ENCODE assay signal across 1 cellular context in the genomic region with DNA sequence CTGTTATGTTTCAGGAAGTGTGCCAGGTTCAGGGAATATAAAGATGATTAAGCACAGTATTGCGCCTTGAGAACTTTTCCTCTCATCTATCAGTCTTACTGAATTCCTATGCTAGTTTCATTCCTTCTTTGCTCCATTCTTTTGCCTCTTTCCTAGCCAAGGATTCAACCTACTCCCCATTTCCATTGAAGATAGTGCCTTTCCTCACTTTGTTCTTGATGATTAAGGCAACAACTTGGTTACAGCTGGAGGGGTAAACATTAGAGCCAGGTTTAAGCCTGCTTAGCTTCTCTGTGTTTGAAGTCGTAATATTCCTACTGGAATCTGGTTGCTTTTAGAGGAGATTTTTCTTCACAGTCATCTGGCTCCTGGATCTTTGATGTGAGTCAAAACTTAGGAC.
TF ChIP-seq lines count a peak whose summit lies in the region.

No MANE protein-coding gene starts in this region.

TF ChIP-seq in K562, 482 proteins besides CTCF, POLR2A, EP300 and RAD21 (continued from another document):
- TF ChIP-seq, protein P1, sequence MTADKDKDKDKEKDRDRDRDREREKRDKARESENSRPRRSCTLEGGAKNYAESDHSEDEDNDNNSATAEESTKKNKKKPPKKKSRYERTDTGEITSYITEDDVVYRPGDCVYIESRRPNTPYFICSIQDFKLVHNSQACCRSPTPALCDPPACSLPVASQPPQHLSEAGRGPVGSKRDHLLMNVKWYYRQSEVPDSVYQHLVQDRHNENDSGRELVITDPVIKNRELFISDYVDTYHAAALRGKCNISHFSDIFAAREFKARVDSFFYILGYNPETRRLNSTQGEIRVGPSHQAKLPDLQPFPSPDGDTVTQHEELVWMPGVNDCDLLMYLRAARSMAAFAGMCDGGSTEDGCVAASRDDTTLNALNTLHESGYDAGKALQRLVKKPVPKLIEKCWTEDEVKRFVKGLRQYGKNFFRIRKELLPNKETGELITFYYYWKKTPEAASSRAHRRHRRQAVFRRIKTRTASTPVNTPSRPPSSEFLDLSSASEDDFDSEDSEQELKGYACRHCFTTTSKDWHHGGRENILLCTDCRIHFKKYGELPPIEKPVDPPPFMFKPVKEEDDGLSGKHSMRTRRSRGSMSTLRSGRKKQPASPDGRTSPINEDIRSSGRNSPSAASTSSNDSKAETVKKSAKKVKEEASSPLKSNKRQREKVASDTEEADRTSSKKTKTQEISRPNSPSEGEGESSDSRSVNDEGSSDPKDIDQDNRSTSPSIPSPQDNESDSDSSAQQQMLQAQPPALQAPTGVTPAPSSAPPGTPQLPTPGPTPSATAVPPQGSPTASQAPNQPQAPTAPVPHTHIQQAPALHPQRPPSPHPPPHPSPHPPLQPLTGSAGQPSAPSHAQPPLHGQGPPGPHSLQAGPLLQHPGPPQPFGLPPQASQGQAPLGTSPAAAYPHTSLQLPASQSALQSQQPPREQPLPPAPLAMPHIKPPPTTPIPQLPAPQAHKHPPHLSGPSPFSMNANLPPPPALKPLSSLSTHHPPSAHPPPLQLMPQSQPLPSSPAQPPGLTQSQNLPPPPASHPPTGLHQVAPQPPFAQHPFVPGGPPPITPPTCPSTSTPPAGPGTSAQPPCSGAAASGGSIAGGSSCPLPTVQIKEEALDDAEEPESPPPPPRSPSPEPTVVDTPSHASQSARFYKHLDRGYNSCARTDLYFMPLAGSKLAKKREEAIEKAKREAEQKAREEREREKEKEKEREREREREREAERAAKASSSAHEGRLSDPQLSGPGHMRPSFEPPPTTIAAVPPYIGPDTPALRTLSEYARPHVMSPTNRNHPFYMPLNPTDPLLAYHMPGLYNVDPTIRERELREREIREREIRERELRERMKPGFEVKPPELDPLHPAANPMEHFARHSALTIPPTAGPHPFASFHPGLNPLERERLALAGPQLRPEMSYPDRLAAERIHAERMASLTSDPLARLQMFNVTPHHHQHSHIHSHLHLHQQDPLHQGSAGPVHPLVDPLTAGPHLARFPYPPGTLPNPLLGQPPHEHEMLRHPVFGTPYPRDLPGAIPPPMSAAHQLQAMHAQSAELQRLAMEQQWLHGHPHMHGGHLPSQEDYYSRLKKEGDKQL (CRISPR knock-in tag; IDR thresholded peaks at IDR 0.05; ENCODE audit: borderline replicate concordance), result no peak
- TF ChIP-seq PHTF2 (CRISPR knock-in tag; IDR thresholded peaks at IDR 0.05) (no peak), PCBP2 (IDR thresholded peaks at IDR 0.05; ENCODE audit: low read depth, low read length, poor library complexity, severe bottlenecking) (no peak), SETDB1 (IDR thresholded peaks at IDR 0.05; ENCODE audit: low read length) (no peak), ZNF263 (CRISPR knock-in tag; IDR thresholded peaks at IDR 0.05; ENCODE audit: borderline replicate concordance) (no peak), CHD4 (IDR thresholded peaks at IDR 0.05; ENCODE audit: insufficient read depth, insufficient replicate concordance, low read depth, low read length, poor library complexity, severe bottlenecking) (no peak), NUFIP1 (IDR thresholded peaks at IDR 0.05; ENCODE audit: partially characterized antibody) (no peak), BACH1 (tag; IDR thresholded peaks at IDR 0.05) (no peak), GABPB1 (CRISPR knock-in tag; IDR thresholded peaks at IDR 0.05) (no peak), ZNF561 (CRISPR knock-in tag; conservative IDR thresholded peaks at IDR 0.05) (no peak), CBX5 (IDR thresholded peaks at IDR 0.05; ENCODE audit: borderline replicate concordance, low read depth) (no peak), NFXL1 (CRISPR knock-in tag; IDR thresholded peaks at IDR 0.05) (no peak), BRD9 (IDR thresholded peaks at IDR 0.05; ENCODE audit: low read depth, partially characterized antibody) (no peak), ZFP1 (CRISPR knock-in tag; IDR thresholded peaks at IDR 0.05) (no peak)
- TF ChIP-seq, protein P2, sequence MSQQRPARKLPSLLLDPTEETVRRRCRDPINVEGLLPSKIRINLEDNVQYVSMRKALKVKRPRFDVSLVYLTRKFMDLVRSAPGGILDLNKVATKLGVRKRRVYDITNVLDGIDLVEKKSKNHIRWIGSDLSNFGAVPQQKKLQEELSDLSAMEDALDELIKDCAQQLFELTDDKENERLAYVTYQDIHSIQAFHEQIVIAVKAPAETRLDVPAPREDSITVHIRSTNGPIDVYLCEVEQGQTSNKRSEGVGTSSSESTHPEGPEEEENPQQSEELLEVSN (IDR thresholded peaks at IDR 0.05; ENCODE audit: borderline replicate concordance in 1 of 2, extremely low read depth in 1 of 2, insufficient read depth in 1 of 2, insufficient read length in 1 of 2, low read depth in 1 of 2, low read length in 1 of 2, poor library complexity in 1 of 2, severe bottlenecking in 1 of 2), result no peak
